11 cellular contexts compared by ENCODE assay signal in the genomic region with DNA sequence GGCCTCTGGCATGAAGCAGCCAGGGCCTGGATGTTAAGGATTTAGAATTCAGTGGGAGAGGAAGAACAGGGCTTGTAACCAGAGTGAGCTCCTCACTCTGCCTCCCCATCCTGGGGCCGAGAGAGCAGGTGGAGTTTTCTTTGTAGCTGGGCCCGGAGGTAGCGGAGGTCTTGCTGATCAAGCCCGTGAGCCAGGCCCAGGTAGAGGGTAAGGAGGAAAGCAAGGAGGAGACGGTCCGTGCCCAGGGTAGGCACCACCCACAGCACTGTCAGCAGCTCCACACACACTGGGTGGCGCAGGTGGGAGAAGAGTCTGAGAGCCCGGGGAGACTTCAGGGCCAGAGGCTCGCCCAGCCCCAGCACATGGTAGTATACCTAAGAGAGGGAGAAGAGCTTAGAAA. TPM values are rescaled to one million over a fixed set of nuclear protein-coding genes. Genes with fewer than 3 reads are reported as not detected.
DNase-seq lines count a peak whose midpoint lies in the region; ATAC-seq, FAIRE-seq and TF ChIP-seq lines count a peak whose summit lies in the region.
"Had no signal": no experiment of that assay in that cellular context is flagged by ENCODE, and none has a peak within 500 bp of the region (broad histone marks: within the 10 kb centered on the region; RNA-seq: fewer than 3 reads in every experiment).

No MANE protein-coding gene starts in this region.

- no peaks in the 10 kb centered on the region for H3K9me3 ChIP-seq in OCI-LY7 (ENCODE audit: low read length)
- H3K9me3 ChIP-seq in endothelial cell of umbilical vein (replicated peaks; ENCODE audit: control insufficient read depth, insufficient read depth, low read length), result no peaks in the 10 kb centered on the region
- no peaks in the 10 kb centered on the region for H3K9me3 ChIP-seq in sigmoid colon

- H3K27me3 ChIP-seq in GM06990 (replicated peaks; ENCODE audit: control insufficient read depth, insufficient read depth, low read length) (no peaks in the 10 kb centered on the region), endothelial cell of umbilical vein (ENCODE audit: control insufficient read depth in 2 of 2, insufficient read depth in 2 of 2, low read length in 2 of 2) (no peaks in the 10 kb centered on the region), sigmoid colon (no peaks in the 10 kb centered on the region)

- WGBS in sigmoid colon, 2 donors, result 75 to 90% methylated on average over 9 of the region's 9 CpGs

- intact Hi-C loops in OCI-LY7 (cut with micrococcal nuclease; ENCODE audit: unreplicated experiment) (loop anchor here (1.0 to 10.0 kb wide), 4 partner anchors 9 to 806 kb away; a partner anchor contains a TSS), endothelial cell of umbilical vein (cut with micrococcal nuclease) (no loop called here), sigmoid colon (cut with DNase I) (no loop called here)

- H3K4me1 ChIP-seq in OCI-LY7 (ENCODE audit: insufficient read depth, low read length, poor library complexity, severe bottlenecking) (peaks cover 38% of the 10 kb centered on the region), endothelial cell of umbilical vein (ENCODE audit: control insufficient read depth, extremely low read depth, insufficient read depth, low read length) (peaks cover 31% of the 10 kb centered on the region), sigmoid colon (peaks cover 0 to 65% (median 58%) of the 10 kb centered on the region in 4 donors)

- CTCF ChIA-PET in OCI-LY7 (lab: Charles Lee; ENCODE audit: unreplicated experiment), result interaction anchor here (0.7 to 1.6 kb wide), 5 partner anchors 9 to 42 kb away, joined by 3 to 5 read pairs (median 5); a partner anchor contains a TSS
- CTCF ChIA-PET in endothelial cell of umbilical vein (lab: Charles Lee), result interaction anchor here (0.9 to 2.5 kb wide), 6 partner anchors 10 to 42 kb away, joined by 4 to 32 read pairs (median 8); a partner anchor contains a TSS

- H3K36me3 ChIP-seq in GM06990 (ENCODE audit: control insufficient read depth, insufficient read depth, low read length), result no peaks in the 10 kb centered on the region
- peaks cover 26% of the 10 kb centered on the region for H3K36me3 ChIP-seq in OCI-LY7 (ENCODE audit: insufficient read depth, low read length)
- H3K36me3 ChIP-seq in endothelial cell of umbilical vein (ENCODE audit: control insufficient read depth in 2 of 2, extremely low read depth in 1 of 2, insufficient read depth in 2 of 2, low read length in 2 of 2), result no peaks in the 10 kb centered on the region
- H3K36me3 ChIP-seq in sigmoid colon, result no peaks in the 10 kb centered on the region

- H3K27ac ChIP-seq in OCI-LY7 (ENCODE audit: low read depth, low read length, poor library complexity, severe bottlenecking) (peak overlapping the region; percentile 95), endothelial cell of umbilical vein (ENCODE audit: insufficient read depth, low read depth, low read length) (peak overlapping the region; percentile 93), sigmoid colon (peak overlapping the region; percentile 94 to 99 (median 98))

- no peak overlapping the region for H3K9ac ChIP-seq in endothelial cell of umbilical vein (replicated peaks; ENCODE audit: extremely low read depth, insufficient read depth, low read length)

- H3K4me3 ChIP-seq in GM06990 (replicated peaks; ENCODE audit: low read depth, low read length) (peak overlapping the region; percentile 95), OCI-LY7 (ENCODE audit: low read depth, low read length, poor library complexity, severe bottlenecking) (peak overlapping the region; percentile 95), endothelial cell of umbilical vein (replicated peaks in 1 of 3; ENCODE audit: insufficient read depth in 1 of 3, low read depth in 1 of 3, low read length in 3 of 3) (no peak overlapping the region), sigmoid colon (peak overlapping the region in 1 of 4 donors; percentile 63)

- peak; percentile 31 for TF ChIP-seq CTCF in GM06990 (IDR thresholded peaks at IDR 0.05; ENCODE audit: insufficient read depth, low read length, poor library complexity, severe bottlenecking)
- TF ChIP-seq CTCF in OCI-LY7 (conservative IDR thresholded peaks at IDR 0.05; ENCODE audit: low read length), result peak; percentile 62
- no peak for TF ChIP-seq CTCF in endothelial cell of umbilical vein (IDR thresholded peaks at IDR 0.05; ENCODE audit: extremely low read depth in 1 of 2, insufficient read depth in 1 of 2, low read depth in 1 of 2, low read length in 2 of 2)
- no peak for TF ChIP-seq CTCF in sigmoid colon (IDR thresholded peaks at IDR 0.05)

- dilution Hi-C loops in endothelial cell of umbilical vein (cut with MboI; ENCODE audit: extremely low pct_ligation_motif_present, low sequenced_read_pairs), result no loop called here

- peak; percentile 13 for TF ChIP-seq POLR2A in endothelial cell of umbilical vein (IDR thresholded peaks at IDR 0.05; ENCODE audit: low read depth, low read length)
- TF ChIP-seq POLR2A in sigmoid colon (IDR thresholded peaks at IDR 0.05), result no peak

- no peak for TF ChIP-seq EP300 in sigmoid colon (IDR thresholded peaks at IDR 0.05)

- DNase-seq in GM06990 (ENCODE audit: extremely low read depth, insufficient read length) (peak; percentile 52), OCI-LY7 (ENCODE audit: low spot score) (peak; percentile 82), endothelial cell of umbilical vein (ENCODE audit: low read depth, low spot score) (no peak), sigmoid colon (no peak), NCI-H1417 treated with DMSO at 0.1 percent for 48 hours (lab: John Stamatoyannopoulos, UW) (no peak), NOMO-1 treated with DMSO at 0.1 percent for 48 hours (lab: John Stamatoyannopoulos, UW; ENCODE audit: unreplicated experiment) (no peak)
- DNase-seq: activated CD8-positive, alpha-beta memory T cell treated with anti-CD3 and anti-CD28 coated beads, Interleukin-2, amount 50 U/mL, for 4 hours; NCI-H1436; stimulated activated naive CD4-positive, alpha-beta T cell treated with Interleukin-2 at 50 U/mL for 16 hours had no signal

- no peaks in the 10 kb centered on the region for H3K9me2 ChIP-seq in OCI-LY7 (ENCODE audit: insufficient read depth, low read length)

- H2AFZ ChIP-seq in OCI-LY7 (ENCODE audit: low read length), result no peak overlapping the region
- no peak overlapping the region for H2AFZ ChIP-seq in endothelial cell of umbilical vein (ENCODE audit: low read depth, low read length)

- H3K79me2 ChIP-seq in OCI-LY7 (ENCODE audit: insufficient read depth, low read depth, low read length), result peaks cover 63% of the 10 kb centered on the region
- H3K79me2 ChIP-seq in endothelial cell of umbilical vein (ENCODE audit: control insufficient read depth, insufficient read depth, low read length), result peaks cover 52% of the 10 kb centered on the region

- H4K20me1 ChIP-seq in OCI-LY7 (ENCODE audit: insufficient read depth, low read length), result peaks cover 5% of the 10 kb centered on the region; the same call in 1 of the 2 replicates
- no peaks in the 10 kb centered on the region for H4K20me1 ChIP-seq in endothelial cell of umbilical vein (replicated peaks; ENCODE audit: control insufficient read depth, extremely low read depth, insufficient read depth, low read length)

- POLR2A ChIA-PET in OCI-LY7 (lab: Charles Lee) (interaction anchor here (0.7 to 6.3 kb wide), 6 partner anchors 8 to 42 kb away, joined by 3 to 71 read pairs (median 4); a partner anchor contains a TSS), endothelial cell of umbilical vein (lab: Charles Lee) (interaction anchor here (1.7 to 1.8 kb wide), 2 partner anchors 9 to 29 kb away, joined by 7 to 9 read pairs; a partner anchor contains a TSS)

- H3K4me2 ChIP-seq in OCI-LY7 (ENCODE audit: low read length) (peak overlapping the region; percentile 99), endothelial cell of umbilical vein (ENCODE audit: insufficient read depth, low read length) (peak overlapping the region; percentile 73)

- no TSS peak for BruUV-seq in OCI-LY7 (replicated peaks; lab: Mats Ljungman, UMichigan)
- BruUV-seq in endothelial cell of umbilical vein (replicated peaks; lab: Mats Ljungman, UMichigan), result no TSS peak

- no peak for FAIRE-seq in endothelial cell of umbilical vein (lab: Jason Lieb, UNC)

- no peaks in the 10 kb centered on the region for H3K9me1 ChIP-seq in endothelial cell of umbilical vein (replicated peaks; ENCODE audit: control insufficient read depth, extremely low read depth, insufficient read depth, low read length)

- no peak for ATAC-seq in GM21737 (IDR thresholded peaks at IDR 0.05; ENCODE audit: unreplicated experiment)
- ATAC-seq in HG03095 (IDR thresholded peaks at IDR 0.05; ENCODE audit: unreplicated experiment), result no peak

RNA-seq across cellular contexts. Expression of a gene that starts 2.1 kb away (rescaled TPM):
- 65.2 and 66.9 TPM in 2 replicates for total RNA-seq in OCI-LY7 (2014; rRNA removed; shearing (Covaris generic))
- total RNA-seq in OCI-LY7 (2022) (106 and 109 TPM in 2 replicates), endothelial cell of umbilical vein (129 and 136 TPM in 2 replicates), sigmoid colon (10 to 100 TPM; 32.6 to 69.8 (median 39.0) TPM)
- polyA plus RNA-seq in endothelial cell of umbilical vein (167 and 173 TPM in 2 replicates), sigmoid colon (10 to 100 TPM; 15.0 to 51.2 (median 27.6) TPM)
- 125 and 137 TPM in 2 replicates for polyA plus RNA-seq in endothelial cell of umbilical vein (2011; cell fraction: cytosol; rRNA removed)
- polyA plus RNA-seq in endothelial cell of umbilical vein (2011; cell fraction: nucleus; rRNA removed), result 98.3 and 116 TPM in 2 replicates
- polyA plus RNA-seq in endothelial cell of umbilical vein (2012), result 94.7 and 97.8 TPM in 2 replicates
- polyA minus RNA-seq in endothelial cell of umbilical vein, result 136 and 140 TPM in 2 replicates
- 15.4 TPM for polyA minus RNA-seq in endothelial cell of umbilical vein (2011; cell fraction: cytosol; rRNA and poly(A)+ RNA removed)
- polyA minus RNA-seq in endothelial cell of umbilical vein (2011; cell fraction: nucleus; rRNA and poly(A)+ RNA removed), result 41.1 and 44.0 TPM in 2 replicates

RNA-seq across cellular contexts. Expression of a gene that starts 2.2 kb away (rescaled TPM):
- 13.6 and 18.6 TPM in 2 replicates for total RNA-seq in OCI-LY7 (2014; rRNA removed; shearing (Covaris generic))
- total RNA-seq in OCI-LY7 (2022) (36.7 and 44.0 TPM in 2 replicates), endothelial cell of umbilical vein (28.5 and 32.2 TPM in 2 replicates), sigmoid colon (1 to 10 TPM; 2.4 to 9.7 (median 5.0) TPM)
- polyA plus RNA-seq in endothelial cell of umbilical vein (33.8 and 36.7 TPM in 2 replicates), sigmoid colon (10 to 100 TPM in 1 of 3 donors, 1 to 10 TPM in 2; 1.8 to 13.8 (median 2.8) TPM)
- 33.0 and 34.0 TPM in 2 replicates for polyA plus RNA-seq in endothelial cell of umbilical vein (2011; cell fraction: cytosol; rRNA removed)
- polyA plus RNA-seq in endothelial cell of umbilical vein (2011; cell fraction: nucleus; rRNA removed), result 16.0 and 18.9 TPM in 2 replicates
- 17.7 and 22.2 TPM in 2 replicates for polyA plus RNA-seq in endothelial cell of umbilical vein (2012)
- 17.5 and 18.7 TPM in 2 replicates for polyA minus RNA-seq in endothelial cell of umbilical vein
- 20.0 TPM for polyA minus RNA-seq in endothelial cell of umbilical vein (2011; cell fraction: cytosol; rRNA and poly(A)+ RNA removed)
- 4.5 and 7.8 TPM in 2 replicates for polyA minus RNA-seq in endothelial cell of umbilical vein (2011; cell fraction: nucleus; rRNA and poly(A)+ RNA removed)

RNA-seq across cellular contexts. Expression of a gene that starts 15.8 kb away (rescaled TPM):
- total RNA-seq in OCI-LY7 (2014; rRNA removed; shearing (Covaris generic)), result 27.1 and 30.5 TPM in 2 replicates
- total RNA-seq in OCI-LY7 (2022), result 32.1 and 37.5 TPM in 2 replicates
- 36.3 and 38.2 TPM in 2 replicates for total RNA-seq in endothelial cell of umbilical vein
- 62.3 and 66.5 TPM in 2 replicates for polyA plus RNA-seq in endothelial cell of umbilical vein
- polyA plus RNA-seq in endothelial cell of umbilical vein (2011; cell fraction: cytosol; rRNA removed), result 42.2 and 43.9 TPM in 2 replicates
- 141 and 146 TPM in 2 replicates for polyA plus RNA-seq in endothelial cell of umbilical vein (2011; cell fraction: nucleus; rRNA removed)
- polyA plus RNA-seq in endothelial cell of umbilical vein (2012), result 30.0 and 30.6 TPM in 2 replicates
- polyA minus RNA-seq in endothelial cell of umbilical vein, result 61.9 and 63.5 TPM in 2 replicates
- polyA minus RNA-seq in endothelial cell of umbilical vein (2011; cell fraction: cytosol; rRNA and poly(A)+ RNA removed), result 24.9 TPM
- polyA minus RNA-seq in endothelial cell of umbilical vein (2011; cell fraction: nucleus; rRNA and poly(A)+ RNA removed), result 24.0 and 31.7 TPM in 2 replicates
- total RNA-seq in sigmoid colon, result 10 to 100 TPM; 18.0 to 22.8 (median 21.3) TPM
- polyA plus RNA-seq in sigmoid colon, result 10 to 100 TPM; 21.6 to 34.2 (median 25.2) TPM

RNA-seq across cellular contexts. Expression of a gene that starts 28.5 kb away (rescaled TPM):
- 35.0 and 41.6 TPM in 2 replicates for total RNA-seq in OCI-LY7 (2014; rRNA removed; shearing (Covaris generic))
- total RNA-seq in OCI-LY7 (2022) (107 and 133 TPM in 2 replicates), endothelial cell of umbilical vein (42.3 and 43.6 TPM in 2 replicates), sigmoid colon (10 to 100 TPM in 1 of 4 donors, 1 to 10 TPM in 3; 5.4 to 16.1 (median 6.7) TPM)
- polyA plus RNA-seq in endothelial cell of umbilical vein (15.6 and 16.8 TPM in 2 replicates), sigmoid colon (10 to 100 TPM in 1 of 3 donors, 1 to 10 TPM in 2; 1.8 to 17.4 (median 3.7) TPM)
- 13.0 and 13.4 TPM in 2 replicates for polyA plus RNA-seq in endothelial cell of umbilical vein (2011; cell fraction: cytosol; rRNA removed)
- polyA plus RNA-seq in endothelial cell of umbilical vein (2011; cell fraction: nucleus; rRNA removed), result 36.2 and 49.0 TPM in 2 replicates
- 16.8 and 20.4 TPM in 2 replicates for polyA plus RNA-seq in endothelial cell of umbilical vein (2012)
- 14.6 and 17.6 TPM in 2 replicates for polyA minus RNA-seq in endothelial cell of umbilical vein
- 20.7 TPM for polyA minus RNA-seq in endothelial cell of umbilical vein (2011; cell fraction: cytosol; rRNA and poly(A)+ RNA removed)
- polyA minus RNA-seq in endothelial cell of umbilical vein (2011; cell fraction: nucleus; rRNA and poly(A)+ RNA removed), result 11.9 and 14.6 TPM in 2 replicates

RNA-seq across cellular contexts. Expression of a gene that starts 31.6 kb away (rescaled TPM):
- 1,287 and 1,346 TPM in 2 replicates for total RNA-seq in OCI-LY7 (2014; rRNA removed; shearing (Covaris generic))
- total RNA-seq in OCI-LY7 (2022) (1,244 and 1,350 TPM in 2 replicates), endothelial cell of umbilical vein (1,243 and 1,276 TPM in 2 replicates), sigmoid colon (100 to 1,000 TPM; 245 to 287 (median 267) TPM)
- polyA plus RNA-seq in endothelial cell of umbilical vein (1,408 and 1,437 TPM in 2 replicates), sigmoid colon (100 to 1,000 TPM in 2 of 3 donors, 10 to 100 TPM in 1; 96.1 to 306 (median 111) TPM)
- 1,278 and 1,444 TPM in 2 replicates for polyA plus RNA-seq in endothelial cell of umbilical vein (2011; cell fraction: cytosol; rRNA removed)
- 567 and 602 TPM in 2 replicates for polyA plus RNA-seq in endothelial cell of umbilical vein (2011; cell fraction: nucleus; rRNA removed)
- 869 and 1,219 TPM in 2 replicates for polyA plus RNA-seq in endothelial cell of umbilical vein (2012)
- polyA minus RNA-seq in endothelial cell of umbilical vein, result 1,727 and 1,760 TPM in 2 replicates
- 468 TPM for polyA minus RNA-seq in endothelial cell of umbilical vein (2011; cell fraction: cytosol; rRNA and poly(A)+ RNA removed)
- polyA minus RNA-seq in endothelial cell of umbilical vein (2011; cell fraction: nucleus; rRNA and poly(A)+ RNA removed), result 213 and 284 TPM in 2 replicates

Comparison
In these comparisons a context has a peak if more than half of its experiments do, and no peak if none do; other contexts are left out.
1. DNase-seq: peak in GM06990 (single experiment) and OCI-LY7 (single experiment); none in endothelial cell of umbilical vein (single experiment), sigmoid colon (single experiment), NCI-H1417 treated with DMSO at 0.1 percent for 48 hours (single experiment) and NOMO-1 treated with DMSO at 0.1 percent for 48 hours (single experiment).
2. H3K4me3 ChIP-seq: peak in GM06990 (single experiment) and OCI-LY7 (single experiment); none in endothelial cell of umbilical vein (0 of 3).
3. CTCF ChIP-seq: peak in GM06990 (single experiment) and OCI-LY7 (single experiment); none in endothelial cell of umbilical vein (0 of 2) and sigmoid colon (0 of 4).
4. Peak in every context shown above with its lines, with median percentiles within 50 percentile points of each other: H3K27ac ChIP-seq.